Comparison of ENCODE assay signal across 11 cellular contexts in the genomic region with DNA sequence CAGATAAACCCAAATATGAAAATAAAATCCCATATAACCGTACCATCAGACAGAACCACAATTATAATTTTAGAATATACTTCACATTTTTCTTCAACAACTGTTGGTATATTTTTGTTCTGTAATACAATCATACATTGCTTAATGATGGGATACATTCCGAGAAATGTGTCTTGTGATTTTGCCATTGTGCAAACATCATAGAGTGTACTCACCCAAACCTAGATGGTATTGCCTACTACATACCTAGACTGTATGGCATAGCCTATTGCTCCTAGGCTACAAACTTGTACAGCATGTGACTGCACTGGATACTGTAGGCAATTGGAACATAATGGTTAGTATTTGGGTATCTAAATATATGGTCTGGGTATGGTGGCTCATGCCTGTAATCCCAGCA.
"Had no signal": no experiment of that assay in that cellular context is flagged by ENCODE, and none has a peak within 500 bp of the region (broad histone marks: within the 10 kb centered on the region; RNA-seq: fewer than 3 reads in every experiment).

No MANE protein-coding gene starts in this region.

- H3K4me3 ChIP-seq: GM23248, GM23338, HAP-1 had no signal

- H3K27ac Mint-ChIP-seq: HFFc6 had no signal

- H3K36me3 ChIP-seq: HAP-1 had no signal

- H3K27ac ChIP-seq: GM23248 had no signal

- FAIRE-seq: H1, H54 had no signal

- H2AFZ ChIP-seq: GM23248, GM23338 had no signal

- H3K4me3 Mint-ChIP-seq: GM23338, H9, HFFc6 had no signal

- DNase-seq: GM23248, GOT3, H7, H9, HCEC 1CT, HFFc6 had no signal

- ATAC-seq: GM23338, HCT116 had no signal

- H3K4me2 ChIP-seq: GM23338 had no signal

- H3K9me3 Mint-ChIP-seq: GM23338, H9, HFFc6 had no signal

- H3K4me1 ChIP-seq: HAP-1 had no signal

- H3K9ac ChIP-seq: GM23248 had no signal

- H3K9me3 ChIP-seq: HAP-1 had no signal
